8 cellular contexts compared by ENCODE assay signal in the genomic region with DNA sequence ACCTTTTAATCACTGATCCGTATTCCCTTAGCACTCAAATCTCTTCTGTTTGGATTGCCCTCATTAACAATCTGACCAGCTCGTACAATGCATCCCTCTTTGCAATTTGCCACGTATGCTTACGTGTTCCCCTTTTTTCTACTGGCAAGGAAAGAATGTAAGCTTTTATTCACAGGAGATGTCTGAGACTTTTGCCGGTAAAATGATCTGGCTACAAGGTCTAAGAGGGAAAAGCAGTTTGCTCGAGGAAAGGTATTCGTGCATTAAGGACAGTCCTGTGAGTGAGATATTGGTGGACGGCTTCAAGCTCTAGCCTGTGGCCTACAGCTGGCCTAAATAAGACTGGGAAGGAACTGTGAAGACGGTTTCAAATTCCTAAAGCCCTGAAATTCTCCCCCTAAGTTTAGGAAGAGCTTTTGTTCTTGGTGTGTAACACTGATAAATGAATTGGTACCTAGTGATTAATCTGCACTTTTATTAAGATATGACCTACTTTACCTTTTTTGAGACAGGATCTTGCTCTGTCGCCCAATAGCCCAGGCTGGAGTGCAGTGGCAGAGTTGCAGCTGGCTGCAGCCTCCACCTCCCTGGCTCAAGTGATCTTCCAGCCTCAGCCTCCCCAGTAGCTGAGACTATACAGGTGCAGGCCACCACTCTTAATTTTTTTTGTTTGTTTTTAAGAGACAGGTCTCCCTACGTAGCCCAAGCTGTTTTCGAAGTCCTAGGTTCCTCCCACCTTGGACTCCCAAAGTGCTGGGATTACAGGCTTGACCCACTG. TPM values are rescaled to one million over a fixed set of nuclear protein-coding genes. Genes with fewer than 3 reads are reported as not detected.
DNase-seq lines count a peak whose midpoint lies in the region; ATAC-seq, FAIRE-seq and TF ChIP-seq lines count a peak whose summit lies in the region.

No MANE protein-coding gene starts in this region.

- peak overlapping the region; percentile 78 for H3K4me3 ChIP-seq in CD8-positive, alpha-beta memory T cell (ENCODE audit: low read length)
- H3K4me3 ChIP-seq in HUES64 (ENCODE audit: low read length) (peak overlapping the region; percentile 92), kidney (ENCODE audit: low read length in 2 of 2) (peak overlapping the region; percentile 71 to 82), suprapubic skin (peak overlapping the region; percentile 92)

- peak overlapping the region; percentile 89 for H3K27ac ChIP-seq in CD8-positive, alpha-beta memory T cell (ENCODE audit: low read depth, low read length)
- peak overlapping the region; percentile 97 for H3K27ac ChIP-seq in HUES64 (ENCODE audit: low read depth, low read length)
- peak overlapping the region; percentile 79 to 92 for H3K27ac ChIP-seq in kidney (ENCODE audit: low read depth in 2 of 2, low read length in 2 of 2)
- H3K27ac ChIP-seq in suprapubic skin, result peak overlapping the region; percentile 91

- peaks cover 0 to 35% (median 8%) of the 10 kb centered on the region in 3 donors for H3K36me3 Mint-ChIP-seq in CD8-positive, alpha-beta memory T cell
- H3K36me3 Mint-ChIP-seq in activated naive CD8-positive, alpha-beta T cell treated with anti-CD3 and anti-CD28 coated beads, Interleukin-2, amount 10 ng/mL, durations not matched to agents 7 days and 5 days, result peaks cover 9% of the 10 kb centered on the region

- no peak for ATAC-seq in activated naive CD8-positive, alpha-beta T cell treated with anti-CD3 and anti-CD28 coated beads, Interleukin-2, amount 10 ng/mL, durations not matched to agents 7 days and 5 days (ENCODE audit: low read depth)

- no peak for DNase-seq in CD8-positive, alpha-beta memory T cell
- DNase-seq in activated naive CD8-positive, alpha-beta T cell treated with anti-CD3 and anti-CD28 coated beads, Interleukin-2, amount 10 ng/mL, durations not matched to agents 7 days and 5 days, result no peak
- DNase-seq in kidney, result no peak
- DNase-seq in suprapubic skin (ENCODE audit: low spot score in 2 of 2), result no peak
- DNase-seq in NCI-H524 (lab: John Stamatoyannopoulos, UW), result no peak
- no peak for DNase-seq in NCI-H2029 (lab: John Stamatoyannopoulos, UW)
- DNase-seq in NK-92 treated with Interleukin-12 subunit alpha and Interleukin-12 subunit beta, amount 100 ng/mL, for 24 hours (lab: John Stamatoyannopoulos, UW), result no peak

- no peak for TF ChIP-seq CTCF in kidney (IDR thresholded peaks at IDR 0.05; ENCODE audit: borderline replicate concordance, extremely low read depth, insufficient read depth)
- no peak for TF ChIP-seq CTCF in suprapubic skin (IDR thresholded peaks at IDR 0.05)

- peak overlapping the region; percentile 90 to 100 (median 93) for H3K4me3 Mint-ChIP-seq in CD8-positive, alpha-beta memory T cell
- peak overlapping the region; percentile 98 for H3K4me3 Mint-ChIP-seq in activated naive CD8-positive, alpha-beta T cell treated with anti-CD3 and anti-CD28 coated beads, Interleukin-2, amount 10 ng/mL, durations not matched to agents 7 days and 5 days

- H3K9ac ChIP-seq in HUES64 (ENCODE audit: low read depth, low read length), result peak overlapping the region; percentile 89
- H3K9ac ChIP-seq in kidney (ENCODE audit: low read length in 2 of 2), result peak overlapping the region; percentile 4 to 92

- no peak for FAIRE-seq in kidney (lab: Jason Lieb, UNC)

- H3K9me3 Mint-ChIP-seq in CD8-positive, alpha-beta memory T cell, result no peaks in the 10 kb centered on the region
- no peaks in the 10 kb centered on the region for H3K9me3 Mint-ChIP-seq in activated naive CD8-positive, alpha-beta T cell treated with anti-CD3 and anti-CD28 coated beads, Interleukin-2, amount 10 ng/mL, durations not matched to agents 7 days and 5 days

- no peaks in the 10 kb centered on the region for H3K27me3 ChIP-seq in CD8-positive, alpha-beta memory T cell (ENCODE audit: insufficient read depth, low read length, poor library complexity, severe bottlenecking)
- H3K27me3 ChIP-seq in HUES64 (ENCODE audit: insufficient read depth, low read length) (no peaks in the 10 kb centered on the region), suprapubic skin (no peaks in the 10 kb centered on the region)

- POLR2A ChIA-PET in CD8-positive, alpha-beta memory T cell (lab: Charles Lee), result no interaction called here
- POLR2A ChIA-PET in activated naive CD8-positive, alpha-beta T cell treated with anti-CD3 and anti-CD28 coated beads, Interleukin-2, amount 10 ng/mL, durations not matched to agents 7 days and 5 days (lab: Charles Lee), result interaction anchor here (0.8 to 1.2 kb wide), 3 partner anchors 15 to 100 kb away, joined by 3 to 4 read pairs (median 3); a partner anchor contains a TSS

- H3K9me3 ChIP-seq in CD8-positive, alpha-beta memory T cell (ENCODE audit: low read length), result no peaks in the 10 kb centered on the region
- H3K9me3 ChIP-seq in HUES64 (ENCODE audit: insufficient read depth, low read depth, low read length) (no peaks in the 10 kb centered on the region), kidney (ENCODE audit: control insufficient read depth in 1 of 2, low read length in 2 of 2) (no peaks in the 10 kb centered on the region), suprapubic skin (no peaks in the 10 kb centered on the region)

- CTCF ChIA-PET in CD8-positive, alpha-beta memory T cell (lab: Charles Lee), result interaction anchor here (1.1 to 1.5 kb wide), 2 partner anchors 9 to 41 kb away, joined by 3 to 4 read pairs; a partner anchor contains a TSS

- intact Hi-C loops in kidney (cut with DNase I), result no loop called here

- TF ChIP-seq EP300 in suprapubic skin (IDR thresholded peaks at IDR 0.05), result peak; percentile 30

- H3K27me3 Mint-ChIP-seq in CD8-positive, alpha-beta memory T cell, result peaks cover 0 to 2% of the 10 kb centered on the region in 2 donors
- H3K27me3 Mint-ChIP-seq in activated naive CD8-positive, alpha-beta T cell treated with anti-CD3 and anti-CD28 coated beads, Interleukin-2, amount 10 ng/mL, durations not matched to agents 7 days and 5 days, result no peaks in the 10 kb centered on the region

- peak overlapping the region; percentile 95 to 100 (median 99) for H3K27ac Mint-ChIP-seq in CD8-positive, alpha-beta memory T cell
- peak overlapping the region; percentile 99 for H3K27ac Mint-ChIP-seq in activated naive CD8-positive, alpha-beta T cell treated with anti-CD3 and anti-CD28 coated beads, Interleukin-2, amount 10 ng/mL, durations not matched to agents 7 days and 5 days

- WGBS in HUES64, result 24% methylated on average over 12 of the region's 12 CpGs
- 18% methylated on average over 12 of the region's 12 CpGs for WGBS in suprapubic skin

- TF ChIP-seq POLR2A in suprapubic skin (IDR thresholded peaks at IDR 0.05), result no peak

- peaks cover 59 to 85% (median 83%) of the 10 kb centered on the region in 3 donors for H3K4me1 Mint-ChIP-seq in CD8-positive, alpha-beta memory T cell
- peaks cover 49% of the 10 kb centered on the region for H3K4me1 Mint-ChIP-seq in activated naive CD8-positive, alpha-beta T cell treated with anti-CD3 and anti-CD28 coated beads, Interleukin-2, amount 10 ng/mL, durations not matched to agents 7 days and 5 days

- H3K4me1 ChIP-seq in CD8-positive, alpha-beta memory T cell (ENCODE audit: insufficient read depth, low read length), result peaks cover 50% of the 10 kb centered on the region
- H3K4me1 ChIP-seq in HUES64 (ENCODE audit: insufficient read depth, low read length) (peaks cover 11% of the 10 kb centered on the region), kidney (ENCODE audit: control insufficient read depth in 1 of 2, insufficient read depth in 1 of 2, low read depth in 1 of 2, low read length in 2 of 2) (peaks cover 14 to 22% of the 10 kb centered on the region in 2 donors), suprapubic skin (peaks cover 44% of the 10 kb centered on the region)

- H3K36me3 ChIP-seq in CD8-positive, alpha-beta memory T cell (ENCODE audit: insufficient read depth, low read length), result no peaks in the 10 kb centered on the region
- H3K36me3 ChIP-seq in HUES64 (ENCODE audit: insufficient read depth, low read length) (peaks cover 36% of the 10 kb centered on the region), kidney (ENCODE audit: control insufficient read depth in 1 of 2, insufficient read depth in 2 of 2, low read length in 2 of 2) (peaks cover 0 to 3% of the 10 kb centered on the region in 2 donors), suprapubic skin (peaks cover 17% of the 10 kb centered on the region)

RNA-seq across cellular contexts. Expression of a gene that starts 0.9 kb away (rescaled TPM):
- 100 to 1,000 TPM; 110 to 112 TPM for total RNA-seq in CD8-positive, alpha-beta memory T cell
- 27.4 TPM for polyA plus RNA-seq in CD8-positive, alpha-beta memory T cell
- 57.8 TPM for polyA plus RNA-seq in HUES64 (2013, experiment 1 of 2)
- 67.8 TPM for polyA plus RNA-seq in HUES64 (2013, experiment 2 of 2)
- total RNA-seq in activated naive CD8-positive, alpha-beta T cell treated with anti-CD3 and anti-CD28 coated beads, Interleukin-2, amount 10 ng/mL, durations not matched to agents 7 days and 5 days, result 100 to 1,000 TPM; 139 to 155 TPM
- total RNA-seq in kidney (167 TPM), suprapubic skin (100 to 1,000 TPM; 214 to 324 (median 272) TPM)
- polyA plus RNA-seq in kidney (ENCODE audit: insufficient read depth, low read depth, low replicate concordance), result 319 TPM

RNA-seq across cellular contexts. Expression of a gene that starts 40.4 kb away (rescaled TPM):
- 10 to 100 TPM; 57.0 to 58.2 TPM for total RNA-seq in CD8-positive, alpha-beta memory T cell
- polyA plus RNA-seq in CD8-positive, alpha-beta memory T cell, result 24.7 TPM
- 27.2 TPM for polyA plus RNA-seq in HUES64 (2013, experiment 1 of 2)
- polyA plus RNA-seq in HUES64 (2013, experiment 2 of 2), result 24.2 TPM
- 10 to 100 TPM; 35.6 to 37.0 TPM for total RNA-seq in activated naive CD8-positive, alpha-beta T cell treated with anti-CD3 and anti-CD28 coated beads, Interleukin-2, amount 10 ng/mL, durations not matched to agents 7 days and 5 days
- total RNA-seq in kidney (42.0 TPM), suprapubic skin (10 to 100 TPM; 33.5 to 83.4 (median 48.9) TPM)
- polyA plus RNA-seq in kidney (ENCODE audit: insufficient read depth, low read depth, low replicate concordance), result 14.7 TPM

RNA-seq across cellular contexts. Expression of a gene that starts 40.6 kb away (rescaled TPM):
- total RNA-seq in CD8-positive, alpha-beta memory T cell, result 100 to 1,000 TPM; 137 TPM
- 28.5 TPM for polyA plus RNA-seq in CD8-positive, alpha-beta memory T cell
- 53.6 TPM for polyA plus RNA-seq in HUES64 (2013, experiment 1 of 2)
- 38.8 TPM for polyA plus RNA-seq in HUES64 (2013, experiment 2 of 2)
- total RNA-seq in activated naive CD8-positive, alpha-beta T cell treated with anti-CD3 and anti-CD28 coated beads, Interleukin-2, amount 10 ng/mL, durations not matched to agents 7 days and 5 days, result 10 to 100 TPM; 24.8 to 28.2 TPM
- total RNA-seq in kidney (24.5 TPM), suprapubic skin (10 to 100 TPM; 13.2 to 32.4 (median 22.9) TPM)
- 18.6 TPM for polyA plus RNA-seq in kidney (ENCODE audit: insufficient read depth, low read depth, low replicate concordance)
